In genomic region chr9:133406480-133407307, GRCh38 we compare ENCODE assay signal across 8 cellular contexts. TPM values are rescaled to one million over a fixed set of nuclear protein-coding genes. Genes with fewer than 3 reads are reported as not detected.
A peak's percentile ranks its signal among the peaks of the same experiment; 100 is the strongest.
DNase-seq lines count a peak whose midpoint lies in the region; ATAC-seq, FAIRE-seq and TF ChIP-seq lines count a peak whose summit lies in the region.

No MANE protein-coding gene starts in this region.

- POLR2A ChIA-PET in A549 (lab: Yijun Ruan, JAX): no interaction called here

- DNase-seq in A549 (ENCODE audit: low read depth in 1 of 2, low spot score in 1 of 2) (peak; percentile 77 to 82), LNCaP clone FGC (ENCODE audit: low read depth) (peak; percentile 21), SK-N-DZ (ENCODE audit: low spot score) (peak; percentile 69), pancreas (peak; percentile 68 to 90 (median 80)), tibial artery (peak; percentile 42 to 78)
- peak; percentile 29 to 69 (median 56) for DNase-seq in activated naive CD4-positive, alpha-beta T cell (lab: John Stamatoyannopoulos, UW)

- H3K27ac ChIP-seq in A549: no peak overlapping the region
- peak overlapping the region in 1 of 4 donors; percentile 25 for H3K27ac ChIP-seq in gastroesophageal sphincter
- H3K27ac ChIP-seq in pancreas: no peak overlapping the region
- no peak overlapping the region for H3K27ac ChIP-seq in tibial artery

- H3K36me3 ChIP-seq in gastroesophageal sphincter: peaks cover 0 to 90% of the 10 kb centered on the region in 2 donors
- H3K36me3 ChIP-seq in pancreas: peaks cover 0 to 29% (median 19%) of the 10 kb centered on the region in 3 donors
- peaks cover 32 to 100% (median 62%) of the 10 kb centered on the region in 3 donors for H3K36me3 ChIP-seq in tibial artery

- no peaks in the 10 kb centered on the region for H3K4me1 ChIP-seq in A549
- peaks cover 0 to 15% (median 0%) of the 10 kb centered on the region in 3 donors for H3K4me1 ChIP-seq in gastroesophageal sphincter
- H3K4me1 ChIP-seq in pancreas: no peaks in the 10 kb centered on the region
- no peaks in the 10 kb centered on the region for H3K4me1 ChIP-seq in tibial artery

- WGBS in A549 (ENCODE audit: missing lambda C conversion rate): 49% methylated on average over 14 of the region's 24 CpGs
- 30 to 71% methylated on average over 2 to 5 of the region's 24 CpGs for WGBS in gastroesophageal sphincter (ENCODE audit: low coverage in 1 of 2), 2 donors
- WGBS in pancreas, 2 donors: 48 to 55% methylated on average over 24 of the region's 24 CpGs

- FAIRE-seq in A549 (lab: Jason Lieb, UNC): no peak
- no peak for FAIRE-seq in pancreas (lab: Jason Lieb, UNC)

- no peaks in the 10 kb centered on the region for H3K27me3 ChIP-seq in gastroesophageal sphincter
- H3K27me3 ChIP-seq in pancreas: no peaks in the 10 kb centered on the region
- H3K27me3 ChIP-seq in tibial artery: no peaks in the 10 kb centered on the region

- peak; percentile 79 for TF ChIP-seq CTCF in A549 (IDR thresholded peaks at IDR 0.05)
- peak; percentile 95 for TF ChIP-seq CTCF in LNCaP clone FGC (IDR thresholded peaks at IDR 0.05; ENCODE audit: control insufficient read depth, extremely low read depth, insufficient read depth)
- peak in 3 of 4 experiments; percentile 89 to 91 (median 91) for TF ChIP-seq CTCF in gastroesophageal sphincter (IDR thresholded peaks at IDR 0.05)
- TF ChIP-seq CTCF in pancreas (IDR thresholded peaks at IDR 0.05): peak; percentile 81 to 94 (median 92)
- TF ChIP-seq CTCF in tibial artery (IDR thresholded peaks at IDR 0.05): peak; percentile 78 to 85

- TF ChIP-seq EP300 in A549 (IDR thresholded peaks at IDR 0.05): no peak
- TF ChIP-seq EP300 in gastroesophageal sphincter (IDR thresholded peaks at IDR 0.05): no peak

- H3K4me3 ChIP-seq in A549: no peak overlapping the region
- H3K4me3 ChIP-seq in LNCaP clone FGC (ENCODE audit: low read depth, low read length): no peak overlapping the region
- H3K4me3 ChIP-seq in gastroesophageal sphincter: no peak overlapping the region
- no peak overlapping the region for H3K4me3 ChIP-seq in pancreas
- H3K4me3 ChIP-seq in tibial artery: no peak overlapping the region

- CTCF ChIA-PET in A549 (lab: Yijun Ruan, JAX): interaction anchor here (0.6 to 4.9 kb wide), 21 partner anchors 10 to 319 kb away, joined by 3 to 45 read pairs (median 4); partner anchors contain the start of genes ADAMTS13 and REXO4

- H3K9me3 ChIP-seq in A549: no peaks in the 10 kb centered on the region
- no peaks in the 10 kb centered on the region for H3K9me3 ChIP-seq in gastroesophageal sphincter
- H3K9me3 ChIP-seq in pancreas: no peaks in the 10 kb centered on the region
- H3K9me3 ChIP-seq in tibial artery: no peaks in the 10 kb centered on the region

- no peak overlapping the region for H3K4me2 ChIP-seq in A549

- TF ChIP-seq RAD21 in A549 (conservative IDR thresholded peaks at IDR 0.05 in 1 of 2, IDR thresholded peaks at IDR 0.05 in 1 of 2): peak; percentile 38 to 55; a peak in 4 of 5 replicates

- ATAC-seq in A549 (peak; percentile 89 to 91), GM18867 (IDR thresholded peaks at IDR 0.05; ENCODE audit: unreplicated experiment) (peak; percentile 58), gastroesophageal sphincter (peak; percentile 88), pancreas (peak; percentile 81 to 93 (median 88))

- no peak for TF ChIP-seq POLR2A in A549 (IDR thresholded peaks at IDR 0.05; ENCODE audit: low read length)
- no peak for TF ChIP-seq POLR2A in gastroesophageal sphincter (IDR thresholded peaks at IDR 0.05)

- intact Hi-C loops in pancreas (cut with DNase I): loop anchor here in 1 of 3 donors (5.0 kb wide), 1 partner anchor 81 kb away; no protein-coding TSS in a partner anchor
- intact Hi-C loops in tibial artery (cut with DNase I; ENCODE audit: low total_unique reads): no loop called here

TF ChIP-seq in A549, 52 proteins besides CTCF, POLR2A, EP300 and RAD21:
- no peak for TF ChIP-seq MAFK (IDR thresholded peaks at IDR 0.05; ENCODE audit: partially characterized antibody)
- TF ChIP-seq MAX (IDR thresholded peaks at IDR 0.05): peak; percentile 59; the same call in 1 of the 2 replicates
- TF ChIP-seq SMC3 (IDR thresholded peaks at IDR 0.05): peak; percentile 66

RNA-seq across cellular contexts. Expression of gene REXO4, which starts 11.1 kb away (rescaled TPM):
- polyA plus RNA-seq in A549 (2011; rRNA removed) (20.6 and 25.8 TPM in 2 replicates), A549 (2017; fragmentation: RNase III; extraction: RNeasy Plus Mini Kit Qiagen cat#74134 plus additional on column Dnase treatment) (30.3 to 31.7 TPM (median 31.0 TPM) in 3 replicates), pancreas (10 to 100 TPM; 12.8 to 13.4 TPM)
- polyA plus RNA-seq in A549 (2012; cell fraction: cytosol; rRNA removed): 30.5 and 32.8 TPM in 2 replicates
- polyA plus RNA-seq in A549 (2012; cell fraction: nucleus; rRNA removed): 23.8 and 25.0 TPM in 2 replicates
- 12.6 and 13.4 TPM in 2 replicates for polyA minus RNA-seq in A549 (2011; rRNA and poly(A)+ RNA removed)
- polyA plus RNA-seq in SK-N-DZ (2014; cell fraction: cytosol; rRNA removed): 17.9 and 21.2 TPM in 2 replicates
- polyA plus RNA-seq in SK-N-DZ (2014; cell fraction: nucleus; rRNA removed): 14.0 and 14.5 TPM in 2 replicates
- total RNA-seq in gastroesophageal sphincter (10 to 100 TPM; 11.2 to 29.9 (median 18.1) TPM), pancreas (10 to 100 TPM in 5 of 6 donors, 1 to 10 TPM in 1; 10.0 to 16.3 (median 12.5) TPM)

RNA-seq across cellular contexts. Expression of gene ADAMTS13, which starts 15.5 kb away (rescaled TPM):
- polyA plus RNA-seq in A549 (2011; rRNA removed): 0.80 and 1.2 TPM in 2 replicates
- 0.89 and 0.95 TPM in 2 replicates for polyA plus RNA-seq in A549 (2012; cell fraction: cytosol; rRNA removed)
- 8.6 TPM in 2 replicates for polyA plus RNA-seq in A549 (2012; cell fraction: nucleus; rRNA removed)
- polyA plus RNA-seq in A549 (2017; fragmentation: RNase III; extraction: RNeasy Plus Mini Kit Qiagen cat#74134 plus additional on column Dnase treatment): 0.94 to 1.7 TPM (median 0.98 TPM) in 3 replicates
- 0.70 and 0.83 TPM in 2 replicates for polyA minus RNA-seq in A549 (2011; rRNA and poly(A)+ RNA removed)
- 1.1 and 2.9 TPM in 2 replicates for polyA plus RNA-seq in SK-N-DZ (2014; cell fraction: cytosol; rRNA removed)
- polyA plus RNA-seq in SK-N-DZ (2014; cell fraction: nucleus; rRNA removed): 18.7 and 20.6 TPM in 2 replicates
- total RNA-seq in gastroesophageal sphincter: 1 to 10 TPM in 3 of 4 donors, under 1 TPM in 1; 0.94 to 2.7 (median 2.1) TPM
- total RNA-seq in pancreas: 1 to 10 TPM; 1.5 to 5.5 (median 2.9) TPM
- polyA plus RNA-seq in pancreas: 10 to 100 TPM; 13.6 to 18.9 TPM

RNA-seq across cellular contexts. Expression of gene STKLD1, which starts 30.5 kb away (rescaled TPM):
- polyA plus RNA-seq in A549 (2011; rRNA removed) (1.1 and 1.6 TPM in 2 replicates), A549 (2017; fragmentation: RNase III; extraction: RNeasy Plus Mini Kit Qiagen cat#74134 plus additional on column Dnase treatment) (0.29 to 1.4 TPM (median 1.2 TPM) in 3 replicates), pancreas (1 to 10 TPM; 1.8 to 3.1 TPM)
- 0.67 and 0.79 TPM in 2 replicates for polyA plus RNA-seq in A549 (2012; cell fraction: cytosol; rRNA removed)
- polyA plus RNA-seq in A549 (2012; cell fraction: nucleus; rRNA removed): 0.82 and 0.91 TPM in 2 replicates
- polyA minus RNA-seq in A549 (2011; rRNA and poly(A)+ RNA removed): not detected in 2 replicates
- polyA plus RNA-seq in SK-N-DZ (2014; cell fraction: cytosol; rRNA removed): 1.5 and 2.9 TPM in 2 replicates
- 1.6 and 1.9 TPM in 2 replicates for polyA plus RNA-seq in SK-N-DZ (2014; cell fraction: nucleus; rRNA removed)
- total RNA-seq in gastroesophageal sphincter (1 to 10 TPM in 1 of 4 donors, under 1 TPM in 1, not detected in 2; 0.93 to 1.3 TPM), pancreas (under 1 TPM; 0.31 to 0.94 (median 0.67) TPM)

RNA-seq across cellular contexts. Expression of gene SURF4, which starts 30.8 kb away (rescaled TPM):
- polyA plus RNA-seq in A549 (2011; rRNA removed) (169 and 174 TPM in 2 replicates), A549 (2017; fragmentation: RNase III; extraction: RNeasy Plus Mini Kit Qiagen cat#74134 plus additional on column Dnase treatment) (140 to 159 TPM (median 158 TPM) in 3 replicates), pancreas (100 to 1,000 TPM in 1 of 2 donors, 10 to 100 TPM in 1; 63.1 to 106 TPM)
- polyA plus RNA-seq in A549 (2012; cell fraction: cytosol; rRNA removed): 138 and 190 TPM in 2 replicates
- polyA plus RNA-seq in A549 (2012; cell fraction: nucleus; rRNA removed): 185 and 190 TPM in 2 replicates
- 172 and 248 TPM in 2 replicates for polyA minus RNA-seq in A549 (2011; rRNA and poly(A)+ RNA removed)
- polyA plus RNA-seq in SK-N-DZ (2014; cell fraction: cytosol; rRNA removed): 126 and 137 TPM in 2 replicates
- polyA plus RNA-seq in SK-N-DZ (2014; cell fraction: nucleus; rRNA removed): 71.5 and 73.7 TPM in 2 replicates
- total RNA-seq in gastroesophageal sphincter (100 to 1,000 TPM in 3 of 4 donors, 10 to 100 TPM in 1; 78.1 to 139 (median 108) TPM), pancreas (100 to 1,000 TPM in 5 of 6 donors, 10 to 100 TPM in 1; 87.9 to 132 (median 129) TPM)

RNA-seq across cellular contexts. Expression of gene SURF2, which starts 50.3 kb away (rescaled TPM):
- polyA plus RNA-seq in A549 (2011; rRNA removed) (15.4 and 25.2 TPM in 2 replicates), A549 (2017; fragmentation: RNase III; extraction: RNeasy Plus Mini Kit Qiagen cat#74134 plus additional on column Dnase treatment) (34.9 to 36.9 TPM (median 35.6 TPM) in 3 replicates), pancreas (10 to 100 TPM; 37.3 to 52.4 TPM)
- 56.1 and 56.8 TPM in 2 replicates for polyA plus RNA-seq in A549 (2012; cell fraction: cytosol; rRNA removed)
- 26.9 and 34.3 TPM in 2 replicates for polyA plus RNA-seq in A549 (2012; cell fraction: nucleus; rRNA removed)
- polyA minus RNA-seq in A549 (2011; rRNA and poly(A)+ RNA removed): 8.1 and 8.4 TPM in 2 replicates
- polyA plus RNA-seq in SK-N-DZ (2014; cell fraction: cytosol; rRNA removed): 27.7 and 154 TPM in 2 replicates
- 15.5 and 28.1 TPM in 2 replicates for polyA plus RNA-seq in SK-N-DZ (2014; cell fraction: nucleus; rRNA removed)
- total RNA-seq in gastroesophageal sphincter (10 to 100 TPM; 11.2 to 16.3 (median 15.3) TPM), pancreas (10 to 100 TPM in 4 of 6 donors, 1 to 10 TPM in 2; 7.8 to 18.7 (median 11.9) TPM)

Comparison
In these comparisons a context has a peak if more than half of its experiments do, and no peak if none do; other contexts are left out.
1. DNase-seq: peak in every context shown above with its lines; median percentile 80 in pancreas; 80 in A549; 69 in SK-N-DZ; 60 in tibial artery; 56 in activated naive CD4-positive, alpha-beta T cell; 21 in LNCaP clone FGC.